Comparison of ENCODE assay signal across 22 cellular contexts in genomic region chr4:48687313-48687712, GRCh38.
DNase-seq lines count a peak whose midpoint lies in the region; ATAC-seq, FAIRE-seq and TF ChIP-seq lines count a peak whose summit lies in the region.
"Had no signal": no experiment of that assay in that cellular context is flagged by ENCODE, and none has a peak within 500 bp of the region (broad histone marks: within the 10 kb centered on the region; RNA-seq: fewer than 3 reads in every experiment).

No MANE protein-coding gene starts in this region.

- no peak overlapping the region for H3K4ac ChIP-seq in mesendoderm (ENCODE audit: low read depth, low read length)

- no peak for DNase-seq in natural killer cell
- DNase-seq in natural killer cell treated with Interleukin-12 subunit alpha and Interleukin-12 subunit beta and Interleukin-15 and Interleukin-18, amount 100 ng/mL, for 72 hours (ENCODE audit: low spot score), result no peak
- peak; percentile 55 for DNase-seq in NCI-H82 treated with DMSO at 0.1 percent for 48 hours (lab: John Stamatoyannopoulos, UW; ENCODE audit: unreplicated experiment)
- no peak for DNase-seq in mesendoderm
- DNase-seq in HTR-8/SVneo (ENCODE audit: insufficient read length, low spot score), result no peak
- no peak for DNase-seq in NCI-H2196 (lab: John Stamatoyannopoulos, UW; ENCODE audit: unreplicated experiment)
- DNase-seq in left ventricle myocardium inferior, result no peak
- DNase-seq: BE2C; Caco-2; CD4-positive, alpha-beta memory T cell; DMS153; MG63; NCI-H1417; NCI-H1694 treated with DMSO at 0.1 percent for 48 hours; NCI-H2081 treated with DMSO at 0.1 percent for 48 hours; NCI-H510A; NCI-H748 treated with DMSO at 0.1 percent for 48 hours; SJCRH30 had no signal

- H3K23ac ChIP-seq in mesendoderm (ENCODE audit: low read length), result no peak overlapping the region

- no peaks in the 10 kb centered on the region for H3K36me3 Mint-ChIP-seq in natural killer cell
- peaks cover under 1% of the 10 kb centered on the region for H3K36me3 Mint-ChIP-seq in natural killer cell treated with Interleukin-12 subunit alpha and Interleukin-12 subunit beta and Interleukin-15 and Interleukin-18, amount 100 ng/mL, for 72 hours

- peaks cover 45% of the 10 kb centered on the region in 2 donors for H3K4me1 Mint-ChIP-seq in natural killer cell
- peaks cover 25 to 36% of the 10 kb centered on the region in 2 donors for H3K4me1 Mint-ChIP-seq in natural killer cell treated with Interleukin-12 subunit alpha and Interleukin-12 subunit beta and Interleukin-15 and Interleukin-18, amount 100 ng/mL, for 72 hours (ENCODE audit: low read depth in 2 of 2)

- H3K9me3 ChIP-seq in left ventricle myocardium inferior (replicated peaks), result no peaks in the 10 kb centered on the region
- H3K9me3 ChIP-seq: BE2C, Caco-2, MG63, SJCRH30 had no signal

- H3K27ac ChIP-seq in mesendoderm (ENCODE audit: low read depth, low read length) (no peak overlapping the region), left ventricle myocardium inferior (replicated peaks) (no peak overlapping the region)
- H3K27ac ChIP-seq: SJCRH30 had no signal

- H3K27ac Mint-ChIP-seq in natural killer cell, result peak overlapping the region; percentile 19 to 27
- H3K27ac Mint-ChIP-seq in natural killer cell treated with Interleukin-12 subunit alpha and Interleukin-12 subunit beta and Interleukin-15 and Interleukin-18, amount 100 ng/mL, for 72 hours, result peak overlapping the region in 1 of 2 donors; percentile 45

- H2AK5ac ChIP-seq in mesendoderm (ENCODE audit: low read length), result no peak overlapping the region

- no peaks in the 10 kb centered on the region for H3K27me3 Mint-ChIP-seq in natural killer cell (ENCODE audit: low read depth in 2 of 2)
- no peaks in the 10 kb centered on the region for H3K27me3 Mint-ChIP-seq in natural killer cell treated with Interleukin-12 subunit alpha and Interleukin-12 subunit beta and Interleukin-15 and Interleukin-18, amount 100 ng/mL, for 72 hours
- H3K27me3 Mint-ChIP-seq: CD4-positive, alpha-beta memory T cell had no signal

- ATAC-seq in natural killer cell, result no peak
- ATAC-seq in natural killer cell treated with Interleukin-12 subunit alpha and Interleukin-12 subunit beta and Interleukin-15 and Interleukin-18, amount 100 ng/mL, for 72 hours, result no peak

- no peak overlapping the region for H3K4me3 Mint-ChIP-seq in natural killer cell
- no peak overlapping the region for H3K4me3 Mint-ChIP-seq in natural killer cell treated with Interleukin-12 subunit alpha and Interleukin-12 subunit beta and Interleukin-15 and Interleukin-18, amount 100 ng/mL, for 72 hours
- H3K4me3 Mint-ChIP-seq: CD4-positive, alpha-beta memory T cell had no signal

- H3K4me3 ChIP-seq in mesendoderm (ENCODE audit: low read length) (no peak overlapping the region), left ventricle myocardium inferior (no peak overlapping the region)
- H3K4me3 ChIP-seq: MG63, SJCRH30 had no signal

- H3K9me3 Mint-ChIP-seq in natural killer cell, result no peaks in the 10 kb centered on the region
- H3K9me3 Mint-ChIP-seq in natural killer cell treated with Interleukin-12 subunit alpha and Interleukin-12 subunit beta and Interleukin-15 and Interleukin-18, amount 100 ng/mL, for 72 hours, result no peaks in the 10 kb centered on the region
- H3K9me3 Mint-ChIP-seq: CD4-positive, alpha-beta memory T cell had no signal

- peaks cover 2% of the 10 kb centered on the region for H3K79me1 ChIP-seq in mesendoderm (ENCODE audit: low read length)

- H3K27me3 ChIP-seq in mesendoderm (ENCODE audit: insufficient read depth, low read length, poor library complexity), result no peaks in the 10 kb centered on the region
- H3K27me3 ChIP-seq in left ventricle myocardium inferior (ENCODE audit: low read depth), result no peaks in the 10 kb centered on the region
- H3K27me3 ChIP-seq: BE2C, MG63, SJCRH30 had no signal

- no peak overlapping the region for H3K9ac ChIP-seq in mesendoderm (ENCODE audit: low read length)

- H2BK15ac ChIP-seq in mesendoderm (replicated peaks; ENCODE audit: low read depth), result no peak overlapping the region

- H2BK120ac ChIP-seq in mesendoderm (ENCODE audit: low read depth, low read length), result no peak overlapping the region

- peaks cover 5% of the 10 kb centered on the region for H3K4me1 ChIP-seq in mesendoderm (ENCODE audit: control insufficient read depth, low read depth, low read length)
- peaks cover 44% of the 10 kb centered on the region for H3K4me1 ChIP-seq in left ventricle myocardium inferior
- H3K4me1 ChIP-seq: Caco-2, SJCRH30 had no signal

- peak overlapping the region; percentile 51 for H3K18ac ChIP-seq in mesendoderm (ENCODE audit: low read length)

- no peak overlapping the region for H3K56ac ChIP-seq in mesendoderm (ENCODE audit: low read length)

- peaks cover 5% of the 10 kb centered on the region for H3K79me2 ChIP-seq in mesendoderm (ENCODE audit: control insufficient read depth, insufficient read depth, low read length)

- intact Hi-C loops in natural killer cell (cut with micrococcal nuclease), result no loop called here
- intact Hi-C loops in left ventricle myocardium inferior (cut with micrococcal nuclease), result no loop called here

- TF ChIP-seq CTCF in natural killer cell (IDR thresholded peaks at IDR 0.05), result no peak
- TF ChIP-seq CTCF in left ventricle myocardium inferior (IDR thresholded peaks at IDR 0.05; ENCODE audit: borderline replicate concordance), result no peak

- no CpG with 5 or more reads among the region's 4 CpGs for WGBS in mesendoderm (ENCODE audit: extremely low coverage, insufficient coverage, low lambda C conversion rate)

- no peak overlapping the region for H4K8ac ChIP-seq in mesendoderm (ENCODE audit: low read depth, low read length)

- no peak overlapping the region for H3K4me2 ChIP-seq in mesendoderm (ENCODE audit: low read length)

- H2BK5ac ChIP-seq in mesendoderm (ENCODE audit: low read length), result no peak overlapping the region

- no peak for FAIRE-seq in HTR-8/SVneo (lab: Jason Lieb, UNC)
- FAIRE-seq: A204.1, G401.6, H1, RCC 7860 had no signal

- H3K36me3 ChIP-seq in mesendoderm (ENCODE audit: control insufficient read depth, insufficient read depth, low read length), result no peaks in the 10 kb centered on the region
- H3K36me3 ChIP-seq in left ventricle myocardium inferior, result no peaks in the 10 kb centered on the region
- H3K36me3 ChIP-seq: BE2C, MG63, SJCRH30 had no signal

- no peak overlapping the region for H4K5ac ChIP-seq in mesendoderm (ENCODE audit: low read length)
